In the genomic region with DNA sequence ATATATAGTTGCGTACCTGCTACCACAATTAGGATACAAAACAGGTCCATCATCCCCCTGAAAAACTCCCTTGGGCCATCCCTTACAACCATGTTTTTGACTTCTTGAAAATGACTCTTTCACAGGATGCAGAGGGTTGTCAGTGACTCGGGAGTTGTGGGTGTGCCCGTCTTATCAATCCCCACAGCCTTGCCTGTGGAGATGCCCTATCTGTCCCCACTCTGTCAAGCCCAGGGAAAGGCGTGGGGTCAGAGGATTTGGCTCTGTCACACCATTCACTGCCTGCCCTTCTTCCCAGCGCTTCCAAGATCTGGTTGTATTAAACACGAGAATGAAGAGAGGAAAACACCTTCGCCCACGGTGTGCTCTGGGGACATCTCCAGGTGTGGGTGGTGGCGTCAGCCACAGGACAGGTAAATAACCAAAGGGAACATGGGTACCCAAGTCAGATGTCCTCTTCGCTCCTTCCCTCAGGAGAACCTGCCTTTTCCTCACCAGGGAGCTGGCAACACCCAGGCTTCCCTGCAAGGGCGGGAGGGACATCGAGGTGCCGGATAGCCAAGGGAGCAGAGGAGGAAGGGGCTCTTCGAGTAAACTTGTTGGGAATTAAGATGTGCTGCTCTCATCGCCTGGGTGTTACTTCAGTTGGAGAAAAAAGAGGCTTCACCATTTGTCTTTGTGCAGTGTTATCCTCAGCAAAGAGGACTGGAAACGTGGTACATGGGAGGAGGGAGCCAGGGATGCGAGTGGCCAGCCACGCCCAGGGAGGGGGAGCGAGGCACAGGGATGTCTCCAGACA, we compare ENCODE assay signal across 1 cellular context.
A peak's percentile ranks its signal among the peaks of the same experiment; 100 is the strongest.
TF ChIP-seq lines count a peak whose summit lies in the region.

No MANE protein-coding gene starts in this region.

TF ChIP-seq in K562, 482 proteins besides CTCF, POLR2A, EP300 and RAD21 (continued from another document and continues in another):
- no peak for TF ChIP-seq CHD4 (IDR thresholded peaks at IDR 0.05; ENCODE audit: insufficient read depth, insufficient replicate concordance, low read depth, low read length, poor library complexity, severe bottlenecking)
- no peak for TF ChIP-seq ZNF212 (CRISPR knock-in tag; IDR thresholded peaks at IDR 0.05)
- TF ChIP-seq E2F1 (CRISPR knock-in tag; IDR thresholded peaks at IDR 0.05), result no peak
- TF ChIP-seq NFE2L1 (tag; IDR thresholded peaks at IDR 0.05; ENCODE audit: borderline replicate concordance, low read depth), result no peak
- peak; percentile 67; the same call in 1 of the 2 replicates for TF ChIP-seq ZNF175 (CRISPR knock-in tag; IDR thresholded peaks at IDR 0.05; ENCODE audit: low read depth)
- TF ChIP-seq FOXJ2 (tag; IDR thresholded peaks at IDR 0.05), result peak; percentile 70; the same call in 1 of the 2 replicates
- 0 out of 2 replicates have a peak, but pooled peaks have one; percentile 10 for TF ChIP-seq ZNF263 (CRISPR knock-in tag; IDR thresholded peaks at IDR 0.05; ENCODE audit: borderline replicate concordance)
- no peak for TF ChIP-seq PRPF4 (IDR thresholded peaks at IDR 0.05; ENCODE audit: insufficient read depth, low read depth, low read length, poor library complexity, severe bottlenecking)
- no peak for TF ChIP-seq EHMT2 (IDR thresholded peaks at IDR 0.05)
- no peak for TF ChIP-seq ZNF780A (CRISPR knock-in tag; IDR thresholded peaks at IDR 0.05)
- no peak for TF ChIP-seq CBX8 (IDR thresholded peaks at IDR 0.05; ENCODE audit: borderline replicate concordance, extremely low read depth, low read depth, low read length, poor library complexity, severe bottlenecking)
- TF ChIP-seq CHD1 (IDR thresholded peaks at IDR 0.05; ENCODE audit: low read length), result no peak
- TF ChIP-seq PHF21A (IDR thresholded peaks at IDR 0.05; ENCODE audit: borderline replicate concordance, low read depth), result no peak
- no peak for TF ChIP-seq ZFP36 (IDR thresholded peaks at IDR 0.05; ENCODE audit: low read depth, low read length, partially characterized antibody)
- no peak for TF ChIP-seq KDM5B (IDR thresholded peaks at IDR 0.05; ENCODE audit: insufficient replicate concordance, low read depth, low read length)
- TF ChIP-seq ZNF324 (CRISPR knock-in tag; IDR thresholded peaks at IDR 0.05), result no peak
- TF ChIP-seq POLR2AphosphoS5 (IDR thresholded peaks at IDR 0.05; ENCODE audit: control insufficient read depth, insufficient read depth, low read depth, low read length), result peak; percentile 95
- TF ChIP-seq, protein P1, sequence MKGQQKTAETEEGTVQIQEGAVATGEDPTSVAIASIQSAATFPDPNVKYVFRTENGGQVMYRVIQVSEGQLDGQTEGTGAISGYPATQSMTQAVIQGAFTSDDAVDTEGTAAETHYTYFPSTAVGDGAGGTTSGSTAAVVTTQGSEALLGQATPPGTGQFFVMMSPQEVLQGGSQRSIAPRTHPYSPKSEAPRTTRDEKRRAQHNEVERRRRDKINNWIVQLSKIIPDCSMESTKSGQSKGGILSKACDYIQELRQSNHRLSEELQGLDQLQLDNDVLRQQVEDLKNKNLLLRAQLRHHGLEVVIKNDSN (CRISPR knock-in tag; IDR thresholded peaks at IDR 0.05), result no peak
- TF ChIP-seq NR2C1 (IDR thresholded peaks at IDR 0.05), result no peak
- TF ChIP-seq NR2C1 (tag; IDR thresholded peaks at IDR 0.05), result 0 out of 2 replicates have a peak, but pooled peaks have one; percentile 31
- TF ChIP-seq HOXB6 (CRISPR knock-in tag; IDR thresholded peaks at IDR 0.05; ENCODE audit: borderline replicate concordance), result no peak
- peak; percentile 37 for TF ChIP-seq NFRKB (IDR thresholded peaks at IDR 0.05; ENCODE audit: low read depth)
- TF ChIP-seq BRF1 (IDR thresholded peaks at IDR 0.05; ENCODE audit: borderline replicate concordance, extremely low read depth, insufficient read length), result no peak
- peak; percentile 88 for TF ChIP-seq MTA3 (IDR thresholded peaks at IDR 0.05; ENCODE audit: borderline replicate concordance)
- peak in 1 of 2 experiments; percentile 61; a peak in 2 of 4 replicates for TF ChIP-seq MAZ (CRISPR knock-in tag; conservative IDR thresholded peaks at IDR 0.05 in 1 of 2, IDR thresholded peaks at IDR 0.05 in 1 of 2)
- TF ChIP-seq, protein P2, sequence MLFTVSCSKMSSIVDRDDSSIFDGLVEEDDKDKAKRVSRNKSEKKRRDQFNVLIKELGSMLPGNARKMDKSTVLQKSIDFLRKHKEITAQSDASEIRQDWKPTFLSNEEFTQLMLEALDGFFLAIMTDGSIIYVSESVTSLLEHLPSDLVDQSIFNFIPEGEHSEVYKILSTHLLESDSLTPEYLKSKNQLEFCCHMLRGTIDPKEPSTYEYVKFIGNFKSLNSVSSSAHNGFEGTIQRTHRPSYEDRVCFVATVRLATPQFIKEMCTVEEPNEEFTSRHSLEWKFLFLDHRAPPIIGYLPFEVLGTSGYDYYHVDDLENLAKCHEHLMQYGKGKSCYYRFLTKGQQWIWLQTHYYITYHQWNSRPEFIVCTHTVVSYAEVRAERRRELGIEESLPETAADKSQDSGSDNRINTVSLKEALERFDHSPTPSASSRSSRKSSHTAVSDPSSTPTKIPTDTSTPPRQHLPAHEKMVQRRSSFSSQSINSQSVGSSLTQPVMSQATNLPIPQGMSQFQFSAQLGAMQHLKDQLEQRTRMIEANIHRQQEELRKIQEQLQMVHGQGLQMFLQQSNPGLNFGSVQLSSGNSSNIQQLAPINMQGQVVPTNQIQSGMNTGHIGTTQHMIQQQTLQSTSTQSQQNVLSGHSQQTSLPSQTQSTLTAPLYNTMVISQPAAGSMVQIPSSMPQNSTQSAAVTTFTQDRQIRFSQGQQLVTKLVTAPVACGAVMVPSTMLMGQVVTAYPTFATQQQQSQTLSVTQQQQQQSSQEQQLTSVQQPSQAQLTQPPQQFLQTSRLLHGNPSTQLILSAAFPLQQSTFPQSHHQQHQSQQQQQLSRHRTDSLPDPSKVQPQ (CRISPR knock-in tag; IDR thresholded peaks at IDR 0.05; ENCODE audit: borderline replicate concordance), result no peak
- no peak for TF ChIP-seq FOXJ3 (CRISPR knock-in tag; IDR thresholded peaks at IDR 0.05)
- peak; percentile 62; the same call in 1 of the 2 replicates for TF ChIP-seq GATAD2A (IDR thresholded peaks at IDR 0.05)
- TF ChIP-seq ZNF717 (CRISPR knock-in tag; IDR thresholded peaks at IDR 0.05), result no peak
- TF ChIP-seq, protein P3, sequence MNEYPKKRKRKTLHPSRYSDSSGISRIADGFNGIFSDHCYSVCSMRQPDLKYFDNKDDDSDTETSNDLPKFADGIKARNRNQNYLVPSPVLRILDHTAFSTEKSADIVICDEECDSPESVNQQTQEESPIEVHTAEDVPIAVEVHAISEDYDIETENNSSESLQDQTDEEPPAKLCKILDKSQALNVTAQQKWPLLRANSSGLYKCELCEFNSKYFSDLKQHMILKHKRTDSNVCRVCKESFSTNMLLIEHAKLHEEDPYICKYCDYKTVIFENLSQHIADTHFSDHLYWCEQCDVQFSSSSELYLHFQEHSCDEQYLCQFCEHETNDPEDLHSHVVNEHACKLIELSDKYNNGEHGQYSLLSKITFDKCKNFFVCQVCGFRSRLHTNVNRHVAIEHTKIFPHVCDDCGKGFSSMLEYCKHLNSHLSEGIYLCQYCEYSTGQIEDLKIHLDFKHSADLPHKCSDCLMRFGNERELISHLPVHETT (CRISPR knock-in tag; conservative IDR thresholded peaks at IDR 0.05 in 1 of 2, IDR thresholded peaks at IDR 0.05 in 1 of 2), result peak in 1 of 2 experiments; percentile 34; a peak in 1 of 4 replicates
- no peak for TF ChIP-seq NR4A1 (CRISPR knock-in tag; IDR thresholded peaks at IDR 0.05)
- TF ChIP-seq NR4A1 (tag; IDR thresholded peaks at IDR 0.05), result 0 out of 2 replicates have a peak, but pooled peaks have one; percentile 17
- peak; percentile 88 for TF ChIP-seq NEUROD1 (IDR thresholded peaks at IDR 0.05; ENCODE audit: borderline replicate concordance, low read depth, low read length, partially characterized antibody)
- no peak for TF ChIP-seq POLR3A (IDR thresholded peaks at IDR 0.05; ENCODE audit: borderline replicate concordance, extremely low read depth, insufficient read depth, insufficient read length)
- no peak for TF ChIP-seq ZNF224 (CRISPR knock-in tag; IDR thresholded peaks at IDR 0.05)
- TF ChIP-seq ARNT (IDR thresholded peaks at IDR 0.05), result peak; percentile 49 to 61; a peak in 2 of 4 replicates
- no peak for TF ChIP-seq FOS (IDR thresholded peaks at IDR 0.05; ENCODE audit: extremely low read depth, insufficient read length)
- TF ChIP-seq PHF8 (IDR thresholded peaks at IDR 0.05; ENCODE audit: borderline replicate concordance, low read length), result peak; percentile 31; the same call in 1 of the 2 replicates
- TF ChIP-seq, protein P4, sequence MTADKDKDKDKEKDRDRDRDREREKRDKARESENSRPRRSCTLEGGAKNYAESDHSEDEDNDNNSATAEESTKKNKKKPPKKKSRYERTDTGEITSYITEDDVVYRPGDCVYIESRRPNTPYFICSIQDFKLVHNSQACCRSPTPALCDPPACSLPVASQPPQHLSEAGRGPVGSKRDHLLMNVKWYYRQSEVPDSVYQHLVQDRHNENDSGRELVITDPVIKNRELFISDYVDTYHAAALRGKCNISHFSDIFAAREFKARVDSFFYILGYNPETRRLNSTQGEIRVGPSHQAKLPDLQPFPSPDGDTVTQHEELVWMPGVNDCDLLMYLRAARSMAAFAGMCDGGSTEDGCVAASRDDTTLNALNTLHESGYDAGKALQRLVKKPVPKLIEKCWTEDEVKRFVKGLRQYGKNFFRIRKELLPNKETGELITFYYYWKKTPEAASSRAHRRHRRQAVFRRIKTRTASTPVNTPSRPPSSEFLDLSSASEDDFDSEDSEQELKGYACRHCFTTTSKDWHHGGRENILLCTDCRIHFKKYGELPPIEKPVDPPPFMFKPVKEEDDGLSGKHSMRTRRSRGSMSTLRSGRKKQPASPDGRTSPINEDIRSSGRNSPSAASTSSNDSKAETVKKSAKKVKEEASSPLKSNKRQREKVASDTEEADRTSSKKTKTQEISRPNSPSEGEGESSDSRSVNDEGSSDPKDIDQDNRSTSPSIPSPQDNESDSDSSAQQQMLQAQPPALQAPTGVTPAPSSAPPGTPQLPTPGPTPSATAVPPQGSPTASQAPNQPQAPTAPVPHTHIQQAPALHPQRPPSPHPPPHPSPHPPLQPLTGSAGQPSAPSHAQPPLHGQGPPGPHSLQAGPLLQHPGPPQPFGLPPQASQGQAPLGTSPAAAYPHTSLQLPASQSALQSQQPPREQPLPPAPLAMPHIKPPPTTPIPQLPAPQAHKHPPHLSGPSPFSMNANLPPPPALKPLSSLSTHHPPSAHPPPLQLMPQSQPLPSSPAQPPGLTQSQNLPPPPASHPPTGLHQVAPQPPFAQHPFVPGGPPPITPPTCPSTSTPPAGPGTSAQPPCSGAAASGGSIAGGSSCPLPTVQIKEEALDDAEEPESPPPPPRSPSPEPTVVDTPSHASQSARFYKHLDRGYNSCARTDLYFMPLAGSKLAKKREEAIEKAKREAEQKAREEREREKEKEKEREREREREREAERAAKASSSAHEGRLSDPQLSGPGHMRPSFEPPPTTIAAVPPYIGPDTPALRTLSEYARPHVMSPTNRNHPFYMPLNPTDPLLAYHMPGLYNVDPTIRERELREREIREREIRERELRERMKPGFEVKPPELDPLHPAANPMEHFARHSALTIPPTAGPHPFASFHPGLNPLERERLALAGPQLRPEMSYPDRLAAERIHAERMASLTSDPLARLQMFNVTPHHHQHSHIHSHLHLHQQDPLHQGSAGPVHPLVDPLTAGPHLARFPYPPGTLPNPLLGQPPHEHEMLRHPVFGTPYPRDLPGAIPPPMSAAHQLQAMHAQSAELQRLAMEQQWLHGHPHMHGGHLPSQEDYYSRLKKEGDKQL (CRISPR knock-in tag; IDR thresholded peaks at IDR 0.05; ENCODE audit: borderline replicate concordance), result no peak
- no peak for TF ChIP-seq ZNF77 (CRISPR knock-in tag; IDR thresholded peaks at IDR 0.05)
- TF ChIP-seq ZFP1 (CRISPR knock-in tag; IDR thresholded peaks at IDR 0.05), result no peak
- TF ChIP-seq CCNT2 (IDR thresholded peaks at IDR 0.05; ENCODE audit: borderline replicate concordance, extremely low read depth, insufficient read length, low read depth, low read length), result peak; percentile 90
- TF ChIP-seq STAT6 (CRISPR knock-in tag; IDR thresholded peaks at IDR 0.05), result no peak
- 0 out of 2 replicates have a peak, but pooled peaks have one; percentile 79 for TF ChIP-seq TRIM25 (IDR thresholded peaks at IDR 0.05; ENCODE audit: borderline replicate concordance)
- 0 out of 2 replicates have a peak, but pooled peaks have one; percentile 21 for TF ChIP-seq LARP7 (IDR thresholded peaks at IDR 0.05)
- TF ChIP-seq RFX5 (IDR thresholded peaks at IDR 0.05; ENCODE audit: low read depth, low read length), result no peak
- TF ChIP-seq SIRT6 (IDR thresholded peaks at IDR 0.05; ENCODE audit: low read depth, low read length), result no peak
